1 cellular context compared by ENCODE assay signal in genomic region chr17:17694229-17695081, GRCh38.
TF ChIP-seq lines count a peak whose summit lies in the region.

No MANE protein-coding gene starts in this region.

TF ChIP-seq in GM12878, 131 proteins besides CTCF, POLR2A, EP300 and RAD21 (continued from another document and continues in another):
- TF ChIP-seq ZBTB40 (IDR thresholded peaks at IDR 0.05; ENCODE audit: borderline replicate concordance) = no peak
- peak; percentile 79 for TF ChIP-seq NR2F1 (conservative IDR thresholded peaks at IDR 0.05)
- no peak for TF ChIP-seq SIX5 (IDR thresholded peaks at IDR 0.05; ENCODE audit: low read depth, low read length, severe bottlenecking)
- TF ChIP-seq STAT1 (conservative IDR thresholded peaks at IDR 0.05) = 0 out of 2 replicates have a peak, but pooled peaks have one; percentile 28
- TF ChIP-seq SUPT20H (IDR thresholded peaks at IDR 0.05; ENCODE audit: borderline replicate concordance, control insufficient read depth, low read depth, low read length) = no peak
- TF ChIP-seq ELK1 (IDR thresholded peaks at IDR 0.05; ENCODE audit: low read depth, low read length) = no peak
- TF ChIP-seq PML (IDR thresholded peaks at IDR 0.05; ENCODE audit: low read length) = no peak
- no peak for TF ChIP-seq SRF (IDR thresholded peaks at IDR 0.05; ENCODE audit: low read depth in 2 of 2, low read length in 2 of 2)
- TF ChIP-seq CHD2 (IDR thresholded peaks at IDR 0.05; ENCODE audit: borderline replicate concordance, low read depth, low read length) = no peak
- no peak for TF ChIP-seq ZBTB33 (IDR thresholded peaks at IDR 0.05)
- no peak for TF ChIP-seq BCL11A (IDR thresholded peaks at IDR 0.05; ENCODE audit: low read depth, low read length)
- TF ChIP-seq IRF5 (IDR thresholded peaks at IDR 0.05; ENCODE audit: borderline replicate concordance) = no peak
- no peak for TF ChIP-seq NFIC (IDR thresholded peaks at IDR 0.05; ENCODE audit: low read depth, low read length)
- TF ChIP-seq ZNF687 (IDR thresholded peaks at IDR 0.05) = peak; percentile 98
- TF ChIP-seq MXI1 (IDR thresholded peaks at IDR 0.05; ENCODE audit: low read depth, low read length) = peak; percentile 67; the same call in 1 of the 2 replicates
- no peak for TF ChIP-seq E2F8 (IDR thresholded peaks at IDR 0.05; ENCODE audit: low read depth, partially characterized antibody)
- peak; percentile 23; the same call in 1 of the 2 replicates for TF ChIP-seq TBL1XR1 (IDR thresholded peaks at IDR 0.05; ENCODE audit: low read depth, low read length)
- TF ChIP-seq RELA (IDR thresholded peaks at IDR 0.05; ENCODE audit: borderline replicate concordance, partially characterized antibody) = no peak
- no peak for TF ChIP-seq ZNF384 (IDR thresholded peaks at IDR 0.05; ENCODE audit: borderline replicate concordance, low read depth, low read length)
- TF ChIP-seq HDAC2 (IDR thresholded peaks at IDR 0.05) = no peak
- TF ChIP-seq SMC3 (IDR thresholded peaks at IDR 0.05; ENCODE audit: borderline replicate concordance, low read length) = no peak
- TF ChIP-seq CBX5 (IDR thresholded peaks at IDR 0.05; ENCODE audit: low read depth) = no peak
- TF ChIP-seq ATF3 (IDR thresholded peaks at IDR 0.05; ENCODE audit: borderline replicate concordance, extremely low read depth, low read depth, low read length) = no peak
- TF ChIP-seq RFX5 (IDR thresholded peaks at IDR 0.05; ENCODE audit: low read depth, low read length) = no peak
- TF ChIP-seq E2F4 (IDR thresholded peaks at IDR 0.05; ENCODE audit: low read depth, low read length) = no peak
- TF ChIP-seq RBBP5 (conservative IDR thresholded peaks at IDR 0.05) = no peak
- no peak for TF ChIP-seq TARDBP (IDR thresholded peaks at IDR 0.05; ENCODE audit: borderline replicate concordance)
- no peak for TF ChIP-seq TCF7 (IDR thresholded peaks at IDR 0.05; ENCODE audit: borderline replicate concordance)
- TF ChIP-seq FOS (IDR thresholded peaks at IDR 0.05; ENCODE audit: borderline replicate concordance, extremely low read depth, insufficient read length) = no peak
- no peak for TF ChIP-seq MTA3 (IDR thresholded peaks at IDR 0.05; ENCODE audit: borderline replicate concordance, low read length)
- no peak for TF ChIP-seq MYB (IDR thresholded peaks at IDR 0.05; ENCODE audit: borderline replicate concordance, low read depth, low read length)
- TF ChIP-seq SUZ12 (IDR thresholded peaks at IDR 0.05; ENCODE audit: unreplicated experiment) = no peak
- no peak for TF ChIP-seq ZSCAN29 (IDR thresholded peaks at IDR 0.05)
- no peak for TF ChIP-seq IRF4 (IDR thresholded peaks at IDR 0.05; ENCODE audit: low read depth, low read length)
- TF ChIP-seq GATAD2B (conservative IDR thresholded peaks at IDR 0.05; ENCODE audit: low read depth) = peak; percentile 63; the same call in 1 of the 2 replicates
- peak; percentile 92 for TF ChIP-seq YY1 (IDR thresholded peaks at IDR 0.05; ENCODE audit: low read depth, low read length)
- no peak for TF ChIP-seq CUX1 (IDR thresholded peaks at IDR 0.05; ENCODE audit: insufficient replicate concordance, low read depth, low read length)
